16 cellular contexts compared by ENCODE assay signal in the genomic region with DNA sequence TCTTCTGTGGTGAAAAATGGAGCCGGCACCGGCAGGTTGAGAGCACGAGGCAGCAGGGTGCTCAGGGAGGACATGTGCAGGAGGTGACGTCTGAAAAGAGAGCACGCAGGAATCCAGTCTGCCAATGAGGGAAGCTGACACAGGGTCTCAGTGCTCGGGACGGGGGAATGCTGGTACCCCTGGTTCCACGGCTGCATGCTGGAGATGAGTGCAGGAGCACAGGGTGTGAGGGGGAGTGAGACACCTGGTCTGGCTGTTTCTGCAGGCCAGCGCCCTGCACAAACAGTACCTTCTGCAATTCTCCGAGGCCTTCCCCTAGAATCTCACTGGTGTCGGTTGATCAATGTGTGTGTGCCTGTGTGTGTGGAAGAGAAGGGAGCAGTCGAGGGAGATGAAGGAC.
"Had no signal": no experiment of that assay in that cellular context is flagged by ENCODE, and none has a peak within 500 bp of the region (broad histone marks: within the 10 kb centered on the region; RNA-seq: fewer than 3 reads in every experiment).

No MANE protein-coding gene starts in this region.

- FAIRE-seq: frontal cortex, keratinocyte had no signal

- H3K27ac Mint-ChIP-seq: activated CD4-positive, alpha-beta memory T cell treated with anti-CD3 and anti-CD28 coated beads, Interleukin-2, amount 10 ng/mL, durations not matched to agents 7 days and 5 days had no signal

- H3K27me3 Mint-ChIP-seq: activated CD4-positive, alpha-beta memory T cell treated with anti-CD3 and anti-CD28 coated beads, Interleukin-2, amount 10 ng/mL, durations not matched to agents 7 days and 5 days had no signal

- H3K9me3 ChIP-seq: ascending aorta, colonic mucosa, left ventricle myocardium inferior, thyroid gland, vagina had no signal

- H3K9me3 Mint-ChIP-seq: activated CD4-positive, alpha-beta memory T cell treated with anti-CD3 and anti-CD28 coated beads, Interleukin-2, amount 10 ng/mL, durations not matched to agents 7 days and 5 days had no signal

- H3K4me1 ChIP-seq: colonic mucosa, parathyroid adenoma, thyroid gland, vagina had no signal

- H3K27me3 ChIP-seq: ascending aorta, colonic mucosa, thyroid gland, vagina had no signal

- H3K27ac ChIP-seq: ascending aorta, cardiac muscle cell, colonic mucosa, parathyroid adenoma, skin epidermis, thyroid gland, vagina had no signal

- H3K4me3 ChIP-seq: ascending aorta, cardiac muscle cell, colonic mucosa, left ventricle myocardium inferior, skin epidermis, thyroid gland, vagina had no signal

- ATAC-seq: SK-N-SH treated with all-trans-retinoic acid at 6 μM for 48 hours had no signal

- H3K36me3 ChIP-seq: cardiac muscle cell, vagina had no signal

- H3K4me3 Mint-ChIP-seq: activated CD4-positive, alpha-beta memory T cell treated with anti-CD3 and anti-CD28 coated beads, Interleukin-2, amount 10 ng/mL, durations not matched to agents 7 days and 5 days had no signal

- DNase-seq: activated CD4-positive, alpha-beta memory T cell treated with anti-CD3 and anti-CD28 coated beads, Interleukin-2, amount 10 ng/mL, durations not matched to agents 7 days and 5 days; activated CD4-positive, CD25-positive, alpha-beta regulatory T cell treated with anti-CD3 and anti-CD28 coated beads, Interleukin-2, amount 50 U/mL, for 72 hours; activated CD8-positive, alpha-beta memory T cell treated with anti-CD3 and anti-CD28 coated beads, Interleukin-2, amount 50 U/mL, for 48 hours; colonic mucosa; left ventricle myocardium inferior; mesenchymal stem cell; T-helper 2 cell; thyroid gland had no signal
